In genomic region chr22:30564766-30565118, GRCh38 we compare ENCODE assay signal across 23 cellular contexts. TPM values are rescaled to one million over a fixed set of nuclear protein-coding genes. Genes with fewer than 3 reads are reported as not detected.
"Had no signal": no experiment of that assay in that cellular context is flagged by ENCODE, and none has a peak within 500 bp of the region (broad histone marks: within the 10 kb centered on the region; RNA-seq: fewer than 3 reads in every experiment).

No MANE protein-coding gene starts in this region.

- H3K36me3 ChIP-seq: ascending aorta, gastroesophageal sphincter, left lung, neutrophil, tibial artery, vagina, WERI-Rb-1 had no signal

- H3K27ac Mint-ChIP-seq: activated CD4-positive, alpha-beta memory T cell treated with anti-CD3 and anti-CD28 coated beads for 36 hours; activated CD4-positive, alpha-beta T cell treated with anti-CD3 and anti-CD28 coated beads for 36 hours; activated CD8-positive, alpha-beta memory T cell treated with anti-CD3 and anti-CD28 coated beads, Interleukin-2, amount 10 ng/mL, durations not matched to agents 7 days and 5 days; activated naive CD4-positive, alpha-beta T cell treated with anti-CD3 and anti-CD28 coated beads for 36 hours; activated naive CD8-positive, alpha-beta T cell treated with anti-CD3 and anti-CD28 coated beads, Interleukin-2, amount 50 U/mL, for 24 hours; activated T-helper 2 cell treated with anti-CD3 and anti-CD28 coated beads, Interferon-gamma antibody, Interleukin-2, Interleukin-4, amounts not matched to agents 10 μg/mL and 5 μg/mL and 100 μg/mL, durations not matched to agents 14 hours and 24 hours and 36 hours; natural killer cell; stimulated activated memory B cell treated with anti-CD40 and anti-IgM and Interleukin-4, amounts not matched to agents 10 μg/mL and 1 μg/mL and 100 μg/mL, for 72 hours had no signal

- H3K27me3 Mint-ChIP-seq: activated CD4-positive, alpha-beta memory T cell treated with anti-CD3 and anti-CD28 coated beads for 36 hours; activated CD4-positive, alpha-beta T cell treated with anti-CD3 and anti-CD28 coated beads for 36 hours; activated naive CD8-positive, alpha-beta T cell treated with anti-CD3 and anti-CD28 coated beads, Interleukin-2, amount 50 U/mL, for 24 hours had no signal

- H3K9me3 Mint-ChIP-seq: activated CD4-positive, alpha-beta memory T cell treated with anti-CD3 and anti-CD28 coated beads for 36 hours; activated naive CD4-positive, alpha-beta T cell treated with anti-CD3 and anti-CD28 coated beads for 36 hours; activated naive CD8-positive, alpha-beta T cell treated with anti-CD3 and anti-CD28 coated beads, Interleukin-2, amount 50 U/mL, for 24 hours; activated T-helper 2 cell treated with anti-CD3 and anti-CD28 coated beads, Interferon-gamma antibody, Interleukin-2, Interleukin-4, amounts not matched to agents 10 μg/mL and 5 μg/mL and 100 μg/mL, durations not matched to agents 14 hours and 24 hours and 36 hours; natural killer cell; stimulated activated memory B cell treated with anti-CD40 and anti-IgM and Interleukin-4, amounts not matched to agents 10 μg/mL and 1 μg/mL and 100 μg/mL, for 72 hours had no signal

- H3K4me1 ChIP-seq: ascending aorta, gastroesophageal sphincter, left lung, tibial artery, vagina had no signal

- DNase-seq: activated CD4-positive, alpha-beta memory T cell treated with anti-CD3 and anti-CD28 coated beads for 36 hours; activated CD4-positive, alpha-beta T cell treated with anti-CD3 and anti-CD28 coated beads for 36 hours; activated CD8-positive, alpha-beta memory T cell treated with anti-CD3 and anti-CD28 coated beads, Interleukin-2, amount 10 ng/mL, durations not matched to agents 7 days and 5 days; activated naive CD4-positive, alpha-beta T cell treated with anti-CD3 and anti-CD28 coated beads for 36 hours; activated naive CD8-positive, alpha-beta T cell treated with anti-CD3 and anti-CD28 coated beads, Interleukin-2, amount 50 U/mL, for 24 hours; activated T-cell treated with anti-CD3 and anti-CD28 coated beads, Interleukin-2, amount 50 U/mL, for 1 hour; islet precursor cell; left lung; mammary epithelial cell; natural killer cell; stimulated activated CD4-positive, alpha-beta T cell treated with anti-CD3 and anti-CD28 coated beads, Interleukin-2, amount 100 ng/mL, for 48 hours; tibial artery; WERI-Rb-1 had no signal

- H3K4me1 Mint-ChIP-seq: activated CD4-positive, alpha-beta T cell treated with anti-CD3 and anti-CD28 coated beads for 36 hours; activated CD8-positive, alpha-beta memory T cell treated with anti-CD3 and anti-CD28 coated beads, Interleukin-2, amount 10 ng/mL, durations not matched to agents 7 days and 5 days; activated naive CD8-positive, alpha-beta T cell treated with anti-CD3 and anti-CD28 coated beads, Interleukin-2, amount 50 U/mL, for 24 hours; natural killer cell; stimulated activated memory B cell treated with anti-CD40 and anti-IgM and Interleukin-4, amounts not matched to agents 10 μg/mL and 1 μg/mL and 100 μg/mL, for 72 hours had no signal

- H3K36me3 Mint-ChIP-seq: activated CD4-positive, alpha-beta memory T cell treated with anti-CD3 and anti-CD28 coated beads for 36 hours; activated CD8-positive, alpha-beta memory T cell treated with anti-CD3 and anti-CD28 coated beads, Interleukin-2, amount 10 ng/mL, durations not matched to agents 7 days and 5 days; natural killer cell; stimulated activated memory B cell treated with anti-CD40 and anti-IgM and Interleukin-4, amounts not matched to agents 10 μg/mL and 1 μg/mL and 100 μg/mL, for 72 hours had no signal

- H3K4me3 ChIP-seq: ascending aorta, gastroesophageal sphincter, left lung, tibial artery, vagina had no signal

- H3K4me3 Mint-ChIP-seq: activated CD4-positive, alpha-beta memory T cell treated with anti-CD3 and anti-CD28 coated beads for 36 hours; activated CD4-positive, alpha-beta T cell treated with anti-CD3 and anti-CD28 coated beads for 36 hours; activated CD8-positive, alpha-beta memory T cell treated with anti-CD3 and anti-CD28 coated beads, Interleukin-2, amount 10 ng/mL, durations not matched to agents 7 days and 5 days; activated naive CD4-positive, alpha-beta T cell treated with anti-CD3 and anti-CD28 coated beads for 36 hours; activated naive CD8-positive, alpha-beta T cell treated with anti-CD3 and anti-CD28 coated beads, Interleukin-2, amount 50 U/mL, for 24 hours; natural killer cell; stimulated activated memory B cell treated with anti-CD40 and anti-IgM and Interleukin-4, amounts not matched to agents 10 μg/mL and 1 μg/mL and 100 μg/mL, for 72 hours had no signal

- ATAC-seq: activated CD4-positive, alpha-beta T cell treated with anti-CD3 and anti-CD28 coated beads for 36 hours; activated CD8-positive, alpha-beta memory T cell treated with anti-CD3 and anti-CD28 coated beads, Interleukin-2, amount 10 ng/mL, durations not matched to agents 7 days and 5 days; gastroesophageal sphincter; left lung; natural killer cell; stimulated activated memory B cell treated with anti-CD40 and anti-IgM and Interleukin-4, amounts not matched to agents 10 μg/mL and 1 μg/mL and 100 μg/mL, for 72 hours had no signal

- H3K9me3 ChIP-seq: ascending aorta, gastroesophageal sphincter, left lung, neutrophil, tibial artery, vagina had no signal

- H3K27me3 ChIP-seq: ascending aorta, neutrophil, tibial artery, vagina had no signal

- H3K27ac ChIP-seq: ascending aorta, gastroesophageal sphincter, left lung, neutrophil, tibial artery, vagina, WERI-Rb-1 had no signal

RNA-seq across cellular contexts. Expression of gene GAL3ST1, which starts 9.7 kb away (rescaled TPM):
- total RNA-seq: activated CD4-positive, alpha-beta memory T cell treated with anti-CD3 and anti-CD28 coated beads for 36 hours; activated CD4-positive, alpha-beta T cell treated with anti-CD3 and anti-CD28 coated beads for 36 hours; activated CD8-positive, alpha-beta memory T cell treated with anti-CD3 and anti-CD28 coated beads, Interleukin-2, amount 10 ng/mL, durations not matched to agents 7 days and 5 days; activated T-helper 2 cell treated with anti-CD3 and anti-CD28 coated beads, Interferon-gamma antibody, Interleukin-2, Interleukin-4, amounts not matched to agents 10 μg/mL and 5 μg/mL and 100 μg/mL, durations not matched to agents 14 hours and 24 hours and 36 hours; ascending aorta; dermis microvascular lymphatic vessel endothelial cell; mammary epithelial cell; natural killer cell; vagina had no signal
- polyA plus RNA-seq: mammary epithelial cell had no signal

RNA-seq across cellular contexts. Expression of gene SEC14L6, which starts 18.2 kb away (rescaled TPM):
- total RNA-seq: activated CD4-positive, alpha-beta T cell treated with anti-CD3 and anti-CD28 coated beads for 36 hours; activated naive CD4-positive, alpha-beta T cell treated with anti-CD3 and anti-CD28 coated beads for 36 hours; activated T-helper 2 cell treated with anti-CD3 and anti-CD28 coated beads, Interferon-gamma antibody, Interleukin-2, Interleukin-4, amounts not matched to agents 10 μg/mL and 5 μg/mL and 100 μg/mL, durations not matched to agents 14 hours and 24 hours and 36 hours; ascending aorta; bronchial epithelial cell; skeletal muscle tissue; vagina had no signal

RNA-seq across cellular contexts. Expression of gene SEC14L4, which starts 59.2 kb away (rescaled TPM):
- total RNA-seq: activated CD4-positive, alpha-beta memory T cell treated with anti-CD3 and anti-CD28 coated beads for 36 hours; activated CD4-positive, alpha-beta T cell treated with anti-CD3 and anti-CD28 coated beads for 36 hours; activated CD8-positive, alpha-beta memory T cell treated with anti-CD3 and anti-CD28 coated beads, Interleukin-2, amount 10 ng/mL, durations not matched to agents 7 days and 5 days; activated naive CD4-positive, alpha-beta T cell treated with anti-CD3 and anti-CD28 coated beads for 36 hours; activated T-helper 2 cell treated with anti-CD3 and anti-CD28 coated beads, Interferon-gamma antibody, Interleukin-2, Interleukin-4, amounts not matched to agents 10 μg/mL and 5 μg/mL and 100 μg/mL, durations not matched to agents 14 hours and 24 hours and 36 hours; ascending aorta; bronchial epithelial cell; chondrocyte; gastroesophageal sphincter; mammary epithelial cell; natural killer cell; vagina had no signal
